ENCODE assay signal across 1 cellular context in genomic region chr14:69487226-69487625, GRCh38.
TF ChIP-seq lines count a peak whose summit lies in the region.

No MANE protein-coding gene starts in this region.

TF ChIP-seq in WTC11, 78 proteins besides CTCF, POLR2A, EP300 and RAD21 (continued from another document):
- TF ChIP-seq AR (CRISPR knock-in tag; IDR thresholded peaks at IDR 0.05) (no peak), ZNF121 (CRISPR knock-in tag; IDR thresholded peaks at IDR 0.05) (no peak), E2F4 (CRISPR knock-in tag; IDR thresholded peaks at IDR 0.05; ENCODE audit: borderline replicate concordance, low read depth) (no peak), GRHL2 (CRISPR knock-in tag; IDR thresholded peaks at IDR 0.05; ENCODE audit: insufficient replicate concordance, severe bottlenecking) (no peak), KAT7 (CRISPR knock-in tag; IDR thresholded peaks at IDR 0.05; ENCODE audit: borderline replicate concordance) (no peak), FOXP4 (CRISPR knock-in tag; IDR thresholded peaks at IDR 0.05) (no peak), FOXP1 (CRISPR knock-in tag; IDR thresholded peaks at IDR 0.05; ENCODE audit: borderline replicate concordance) (no peak), NR1H2 (CRISPR knock-in tag; IDR thresholded peaks at IDR 0.05) (no peak)
